1 cellular context compared by ENCODE assay signal in genomic region chr11:14357843-14358728, GRCh38.
TF ChIP-seq lines count a peak whose summit lies in the region.

No MANE protein-coding gene starts in this region.

TF ChIP-seq in WTC11, 78 proteins besides CTCF, POLR2A, EP300 and RAD21 (continued from another document):
- TF ChIP-seq ZNF425 (CRISPR knock-in tag; conservative IDR thresholded peaks at IDR 0.05): no peak
